In genomic region chr10:109047856-109048255, GRCh38 we compare ENCODE assay signal across 26 cellular contexts.
"Had no signal": no experiment of that assay in that cellular context is flagged by ENCODE, and none has a peak within 500 bp of the region (broad histone marks: within the 10 kb centered on the region; RNA-seq: fewer than 3 reads in every experiment).

No MANE protein-coding gene starts in this region.

- DNase-seq: naive B cell; naive thymus-derived CD8-positive, alpha-beta T cell; nephron progenitor cell; occipital lobe; retina; right lobe of liver; sigmoid colon; small intestine; stimulated activated CD4-positive, alpha-beta T cell treated with anti-CD3 and anti-CD28 coated beads, Interleukin-12 subunit alpha, Interleukin-12 subunit beta, amount 100 ng/mL, for 4 hours; stimulated activated CD4-positive, alpha-beta T cell treated with anti-CD3 and anti-CD28 coated beads, Interleukin-1b, Interleukin-23, amount 100 ng/mL, for 48 hours; stimulated activated CD4-positive, alpha-beta T cell treated with anti-CD3 and anti-CD28 coated beads, Interleukin-4, amount 100 ng/mL, for 1 hour; stimulated activated CD4-positive, alpha-beta T cell treated with anti-CD3 and anti-CD28 coated beads, Interleukin-4, amount 100 ng/mL, for 4 hours; stimulated activated CD8-positive, alpha-beta memory T cell treated with anti-CD3 and anti-CD28 coated beads, Interleukin-4, amount 100 ng/mL, for 48 hours; stimulated activated naive B cell treated with anti-CD40 and anti-IgM and Interleukin-4, amounts not matched to agents 10 μg/mL and 1 μg/mL and 100 μg/mL, for 72 hours; stimulated activated naive CD4-positive, alpha-beta T cell treated with Interleukin-2 at 50 U/mL for 16 hours; stomach; thyroid gland; trophoblast cell had no signal

- ATAC-seq: naive thymus-derived CD8-positive, alpha-beta T cell; natural killer cell treated with Interleukin-12 subunit alpha and Interleukin-12 subunit beta and Interleukin-15 and Interleukin-18, amount 100 ng/mL, for 72 hours; pancreas; right lobe of liver; stimulated activated naive B cell treated with anti-CD40 and anti-IgM and Interleukin-4, amounts not matched to agents 10 μg/mL and 1 μg/mL and 100 μg/mL, for 72 hours had no signal

- H3K9me3 ChIP-seq: pancreas, prostate gland, right atrium auricular region, right lobe of liver, sigmoid colon, thoracic aorta, thyroid gland, upper lobe of left lung, vagina had no signal

- H3K27me3 ChIP-seq: pancreas, right atrium auricular region, right lobe of liver, sigmoid colon, stomach, thyroid gland, tibial nerve, upper lobe of left lung, vagina had no signal

- H3K36me3 ChIP-seq: pancreas, prostate gland, right atrium auricular region, right lobe of liver, sigmoid colon, stomach, thoracic aorta, thyroid gland, tibial nerve, upper lobe of left lung, vagina had no signal

- H3K4me1 ChIP-seq: pancreas, prostate gland, right atrium auricular region, right lobe of liver, sigmoid colon, stomach, thyroid gland, tibial nerve, upper lobe of left lung, vagina had no signal

- H3K4me3 ChIP-seq: pancreas, prostate gland, right atrium auricular region, right lobe of liver, sigmoid colon, stomach, thoracic aorta, thyroid gland, tibial nerve, upper lobe of left lung, vagina had no signal

- H3K27ac ChIP-seq: pancreas, prostate gland, right atrium auricular region, right lobe of liver, sigmoid colon, stomach, thoracic aorta, thyroid gland, tibial nerve, upper lobe of left lung, vagina had no signal
